ENCODE assay signal across 1 cellular context in the genomic region with DNA sequence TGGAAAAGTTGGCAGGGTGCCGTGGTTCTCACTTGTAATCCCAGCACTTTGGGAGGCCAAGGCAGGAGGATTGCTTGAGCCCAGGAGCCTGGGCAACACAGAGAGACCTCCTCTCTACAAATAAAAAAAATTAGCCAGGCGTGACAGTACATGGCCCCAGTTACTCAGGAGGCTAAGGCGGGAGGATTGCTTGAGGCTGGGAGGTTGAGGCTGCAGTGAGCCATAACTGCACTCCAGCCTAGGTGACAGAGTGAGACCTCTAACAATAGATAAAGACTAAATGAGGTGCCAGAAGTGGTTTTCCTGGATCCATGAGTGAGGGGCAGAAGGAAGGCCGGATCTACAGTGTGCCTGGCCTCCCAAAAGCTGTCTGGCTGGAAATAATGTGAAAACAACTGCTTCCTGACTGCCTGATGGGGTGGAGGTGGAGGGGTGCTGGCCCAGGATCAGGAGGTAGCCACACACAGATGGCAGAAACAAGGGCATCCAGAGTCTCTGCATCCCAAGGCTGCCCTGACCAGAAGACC.
TF ChIP-seq lines count a peak whose summit lies in the region.

No MANE protein-coding gene starts in this region.

TF ChIP-seq in H1, 55 proteins besides CTCF, POLR2A, EP300 and RAD21:
- TF ChIP-seq HDAC6 (IDR thresholded peaks at IDR 0.05; ENCODE audit: low read depth, low read length) (no peak), FOSL1 (IDR thresholded peaks at IDR 0.05; ENCODE audit: insufficient read depth, low read depth, low read length) (no peak), TEAD4 (IDR thresholded peaks at IDR 0.05; ENCODE audit: low read depth, low read length) (no peak), RNF2 (IDR thresholded peaks at IDR 0.05; ENCODE audit: borderline replicate concordance, low read depth, low read length, missing control alignments, poor library complexity, severe bottlenecking) (no peak), EGR1 (IDR thresholded peaks at IDR 0.05; ENCODE audit: borderline replicate concordance, low read depth, low read length) (no peak), TCF12 (IDR thresholded peaks at IDR 0.05; ENCODE audit: low read depth, low read length) (no peak), EZH2 (IDR thresholded peaks at IDR 0.05; ENCODE audit: low read depth, low read length, severe bottlenecking) (no peak), NRF1 (IDR thresholded peaks at IDR 0.05; ENCODE audit: low read depth, low read length) (no peak), KDM1A (IDR thresholded peaks at IDR 0.05; ENCODE audit: borderline replicate concordance, low read length) (no peak), KDM5A (IDR thresholded peaks at IDR 0.05; ENCODE audit: low read length) (no peak), SAP30 (IDR thresholded peaks at IDR 0.05; ENCODE audit: insufficient read depth, insufficient replicate concordance, low read length) (no peak), CBX5 (IDR thresholded peaks at IDR 0.05; ENCODE audit: low read depth, low read length) (no peak), TBP (IDR thresholded peaks at IDR 0.05; ENCODE audit: low read depth, low read length) (no peak), SUZ12 (IDR thresholded peaks at IDR 0.05; ENCODE audit: low read length) (no peak), CHD2 (IDR thresholded peaks at IDR 0.05; ENCODE audit: low read length) (no peak), RBBP5 (IDR thresholded peaks at IDR 0.05; ENCODE audit: borderline replicate concordance, low read depth, low read length) (no peak)
